In genomic region chr1:231278100-231278790, GRCh38 we compare ENCODE assay signal across 15 cellular contexts. TPM values are rescaled to one million over a fixed set of nuclear protein-coding genes. Genes with fewer than 3 reads are reported as not detected.
DNase-seq lines count a peak whose midpoint lies in the region; TF ChIP-seq lines count a peak whose summit lies in the region.
"Had no signal": no experiment of that assay in that cellular context is flagged by ENCODE, and none has a peak within 500 bp of the region (broad histone marks: within the 10 kb centered on the region; RNA-seq: fewer than 3 reads in every experiment).

No MANE protein-coding gene starts in this region.

- DNase-seq in NCI-H2171 (lab: John Stamatoyannopoulos, UW), result peak; percentile 54
- peak; percentile 74 for DNase-seq in prostate gland (ENCODE audit: low spot score)
- no peak for DNase-seq in activated CD4-positive, CD25-positive, alpha-beta regulatory T cell (lab: John Stamatoyannopoulos, UW)
- no peak for DNase-seq in NCI-H526 treated with DMSO at 0.1 percent for 48 hours (lab: John Stamatoyannopoulos, UW)
- no peak for DNase-seq in inferior parietal cortex (ENCODE audit: extremely low spot score)
- DNase-seq in GM19238 (ENCODE audit: insufficient read length, low spot score), result no peak
- DNase-seq: activated CD4-positive, alpha-beta T cell treated with anti-CD3 and anti-CD28 coated beads for 48 hours; activated naive CD4-positive, alpha-beta T cell treated with anti-CD3 and anti-CD28 coated beads, Interleukin-2, amount 50 U/mL, for 16 hours; Karpas-422; NCI-H1694 treated with DMSO at 0.1 percent for 48 hours; occipital lobe; stimulated activated CD4-positive, alpha-beta T cell treated with anti-CD3 and anti-CD28 coated beads, Interleukin-12 subunit alpha, Interleukin-12 subunit beta, amount 100 ng/mL, for 4 hours had no signal

- H3K36me3 ChIP-seq in HEK293 (ENCODE audit: control insufficient read depth in 2 of 2, insufficient read depth in 1 of 2, low read length in 2 of 2) (peaks cover 31 to 46% of the 10 kb centered on the region in 2 experiments), esophagus (ENCODE audit: control insufficient read depth in 2 of 2, insufficient read depth in 2 of 2, low read length in 1 of 2) (peaks cover 6 to 11% of the 10 kb centered on the region in 2 donors), prostate gland (no peaks in the 10 kb centered on the region)

- 80 to 83% methylated on average over 9 of the region's 9 CpGs for WGBS in esophagus, 2 donors
- 72% methylated on average over 9 of the region's 9 CpGs for WGBS in prostate gland

- no peaks in the 10 kb centered on the region for H3K4me1 ChIP-seq in HEK293 (ENCODE audit: control insufficient read depth, insufficient read depth, low read length)
- H3K4me1 ChIP-seq in esophagus (ENCODE audit: control insufficient read depth in 2 of 2, insufficient read depth in 2 of 2, low read length in 1 of 2), result no peaks in the 10 kb centered on the region
- H3K4me1 ChIP-seq in prostate gland (replicated peaks), result no peaks in the 10 kb centered on the region

- CTCF ChIA-PET in HEK293 (lab: Yijun Ruan, JAX), result interaction anchor here (0.6 kb wide), 2 partner anchors 14 to 24 kb away, joined by 3 to 4 read pairs; no protein-coding TSS in a partner anchor

- H3K27me3 ChIP-seq in esophagus (ENCODE audit: control insufficient read depth in 1 of 2, insufficient read depth in 2 of 2, low read length in 2 of 2) (no peaks in the 10 kb centered on the region), prostate gland (replicated peaks; ENCODE audit: insufficient read depth) (no peaks in the 10 kb centered on the region)

- TF ChIP-seq POLR2A in prostate gland (IDR thresholded peaks at IDR 0.05), result no peak

- H3K27ac ChIP-seq in HEK293 (ENCODE audit: extremely low read depth, low read depth, low read length) (no peak overlapping the region), esophagus (ENCODE audit: low read depth in 2 of 2, low read length in 1 of 2) (peak overlapping the region; percentile 43 to 72), prostate gland (peak overlapping the region; percentile 66 to 77)
- H3K27ac ChIP-seq: HL-60 had no signal

- H3K9me3 ChIP-seq in HEK293 (ENCODE audit: control insufficient read depth, insufficient read depth, low read depth, low read length), result no peaks in the 10 kb centered on the region
- no peaks in the 10 kb centered on the region for H3K9me3 ChIP-seq in esophagus (ENCODE audit: control insufficient read depth in 2 of 2, insufficient read depth in 1 of 2, low read depth in 1 of 2, low read length in 1 of 2)
- H3K9me3 ChIP-seq in prostate gland, result no peaks in the 10 kb centered on the region

- intact Hi-C loops in prostate gland (cut with DNase I), result no loop called here

- H3K4me3 ChIP-seq in HEK293 (ENCODE audit: low read depth, low read length) (no peak overlapping the region), esophagus (ENCODE audit: low read depth in 1 of 2, low read length in 2 of 2) (no peak overlapping the region), prostate gland (no peak overlapping the region)

- POLR2A ChIA-PET in HEK293 (lab: Yijun Ruan, JAX), result interaction anchor here (0.7 kb wide), 1 partner anchor 40 kb away, joined by 3 read pairs; no protein-coding TSS in a partner anchor

- TF ChIP-seq CTCF in HEK293 (tag by site-specific recombination; IDR thresholded peaks at IDR 0.05), result no peak
- TF ChIP-seq CTCF in prostate gland (IDR thresholded peaks at IDR 0.05), result no peak

TF ChIP-seq in HEK293, 187 proteins besides CTCF, POLR2A, EP300 and RAD21 (continues in another document):
- no peak for TF ChIP-seq ZNF558 (tag by site-specific recombination; IDR thresholded peaks at IDR 0.05)
- TF ChIP-seq SP7 (tag by site-specific recombination; IDR thresholded peaks at IDR 0.05), result 0 out of 2 replicates have a peak, but pooled peaks have one; percentile 6
- TF ChIP-seq ZSCAN4 (tag by site-specific recombination; IDR thresholded peaks at IDR 0.05), result no peak
- TF ChIP-seq ZNF169 (tag by site-specific recombination; IDR thresholded peaks at IDR 0.05), result no peak
- TF ChIP-seq ZNF19 (tag by site-specific recombination; IDR thresholded peaks at IDR 0.05; ENCODE audit: low read depth), result no peak
- no peak for TF ChIP-seq KLF1 (tag by site-specific recombination; IDR thresholded peaks at IDR 0.05)
- no peak for TF ChIP-seq ZNF837 (tag by site-specific recombination; IDR thresholded peaks at IDR 0.05)
- TF ChIP-seq SCRT1 (tag by site-specific recombination; IDR thresholded peaks at IDR 0.05; ENCODE audit: borderline replicate concordance), result no peak
- TF ChIP-seq HIC1 (tag by site-specific recombination; IDR thresholded peaks at IDR 0.05), result no peak
- TF ChIP-seq ZNF596 (tag by site-specific recombination; IDR thresholded peaks at IDR 0.05), result no peak
- TF ChIP-seq REPIN1 (tag by site-specific recombination; IDR thresholded peaks at IDR 0.05; ENCODE audit: low read depth), result no peak
- TF ChIP-seq ZFP69B (tag by site-specific recombination; IDR thresholded peaks at IDR 0.05), result no peak
- no peak for TF ChIP-seq KLF10 (tag by site-specific recombination; IDR thresholded peaks at IDR 0.05)
- TF ChIP-seq ZBTB7A (tag by site-specific recombination; IDR thresholded peaks at IDR 0.05; ENCODE audit: low read depth), result no peak
- TF ChIP-seq ZNF530 (tag by site-specific recombination; IDR thresholded peaks at IDR 0.05; ENCODE audit: low read depth), result no peak
- TF ChIP-seq ZNF514 (tag by site-specific recombination; IDR thresholded peaks at IDR 0.05), result no peak
- no peak for TF ChIP-seq ZBTB48 (tag by site-specific recombination; IDR thresholded peaks at IDR 0.05)
- TF ChIP-seq ZNF23 (tag by site-specific recombination; IDR thresholded peaks at IDR 0.05; ENCODE audit: borderline replicate concordance), result no peak
- no peak for TF ChIP-seq ZNF449 (tag by site-specific recombination; IDR thresholded peaks at IDR 0.05)
- TF ChIP-seq ZNF580 (tag by site-specific recombination; IDR thresholded peaks at IDR 0.05), result no peak
- TF ChIP-seq ZNF626 (tag by site-specific recombination; IDR thresholded peaks at IDR 0.05), result no peak
- TF ChIP-seq ZNF214 (tag by site-specific recombination; IDR thresholded peaks at IDR 0.05; ENCODE audit: borderline replicate concordance), result no peak
- TF ChIP-seq YY2 (tag by site-specific recombination; IDR thresholded peaks at IDR 0.05), result no peak
- no peak for TF ChIP-seq ZSCAN23 (tag by site-specific recombination; IDR thresholded peaks at IDR 0.05)

RNA-seq across cellular contexts. Expression of gene GNPAT, which starts 37.2 kb away (rescaled TPM):
- polyA plus RNA-seq in esophagus, result 10 to 100 TPM; 18.5 to 33.1 TPM
- 10 to 100 TPM; 40.6 to 45.2 TPM for total RNA-seq in prostate gland

RNA-seq across cellular contexts. Expression of gene EXOC8, which starts 59.4 kb away (rescaled TPM):
- polyA plus RNA-seq in esophagus, result 1 to 10 TPM; 3.0 to 3.6 TPM
- total RNA-seq in prostate gland, result 10 to 100 TPM; 11.9 to 14.8 TPM

RNA-seq across cellular contexts. Expression of gene SPRTN, which starts 59.8 kb away (rescaled TPM):
- 1 to 10 TPM; 3.7 to 5.0 TPM for polyA plus RNA-seq in esophagus
- 10 to 100 TPM; 10.8 to 23.4 TPM for total RNA-seq in prostate gland

Comparison
In these comparisons a context has a peak if more than half of its experiments do, and no peak if none do; other contexts are left out.
1. DNase-seq: peak in NCI-H2171 (single experiment) and prostate gland (single experiment); none in activated CD4-positive, CD25-positive, alpha-beta regulatory T cell (0 of 4), NCI-H526 treated with DMSO at 0.1 percent for 48 hours (single experiment), inferior parietal cortex (single experiment) and GM19238 (single experiment).